Comparison of ENCODE assay signal across 1 cellular context in genomic region chrX:50980251-50980650, GRCh38.
TF ChIP-seq lines count a peak whose summit lies in the region.

No MANE protein-coding gene starts in this region.

TF ChIP-seq in A549, 52 proteins besides CTCF, POLR2A, EP300 and RAD21 (continued from another document):
- TF ChIP-seq E2F6 (IDR thresholded peaks at IDR 0.05; ENCODE audit: borderline replicate concordance, low read depth), result no peak
- no peak for TF ChIP-seq CEBPB (IDR thresholded peaks at IDR 0.05)
- TF ChIP-seq KDM1A (IDR thresholded peaks at IDR 0.05; ENCODE audit: low read depth), result no peak
- TF ChIP-seq ZSCAN20 (CRISPR knock-in tag; IDR thresholded peaks at IDR 0.05), result no peak
- TF ChIP-seq BHLHE40 (IDR thresholded peaks at IDR 0.05; ENCODE audit: low read depth, low read length), result no peak
- TF ChIP-seq KDM5A (IDR thresholded peaks at IDR 0.05), result no peak
- no peak for TF ChIP-seq RNF2 (IDR thresholded peaks at IDR 0.05; ENCODE audit: borderline replicate concordance, low read depth)
- no peak for TF ChIP-seq SREBF2 (IDR thresholded peaks at IDR 0.05)
- no peak for TF ChIP-seq TP53 (CRISPR knock-in tag; IDR thresholded peaks at IDR 0.05)
- no peak for TF ChIP-seq HOXB5 (CRISPR knock-in tag; IDR thresholded peaks at IDR 0.05)
TF ChIP-seq in A549: peak in this region for 0.
